In genomic region chr7:44221231-44221791, GRCh38 we compare ENCODE assay signal across 1 cellular context.
TF ChIP-seq lines count a peak whose summit lies in the region.

No MANE protein-coding gene starts in this region.

TF ChIP-seq in endothelial cell of umbilical vein, 7 proteins besides CTCF, POLR2A, EP300 and RAD21:
- TF ChIP-seq MYC (IDR thresholded peaks at IDR 0.05; ENCODE audit: low read depth, low read length), result no peak
- no peak for TF ChIP-seq JUN (IDR thresholded peaks at IDR 0.05; ENCODE audit: borderline replicate concordance, insufficient read depth, insufficient read length, low read depth)
- TF ChIP-seq POLR2AphosphoS5 (IDR thresholded peaks at IDR 0.05; ENCODE audit: insufficient read depth, low read depth, low read length), result no peak
- no peak for TF ChIP-seq EZH2 (IDR thresholded peaks at IDR 0.05; ENCODE audit: borderline replicate concordance, low read depth, low read length, severe bottlenecking)
- no peak for TF ChIP-seq GATA2 (IDR thresholded peaks at IDR 0.05; ENCODE audit: insufficient read depth, insufficient read length, low read depth, low read length)
- no peak for TF ChIP-seq MAX (IDR thresholded peaks at IDR 0.05; ENCODE audit: insufficient read depth, insufficient read length)
TF ChIP-seq in endothelial cell of umbilical vein: peak in this region for 0.
